In genomic region chr2:69973335-69973735, GRCh38 we compare ENCODE assay signal across 20 cellular contexts. TPM values are rescaled to one million over a fixed set of nuclear protein-coding genes. Genes with fewer than 3 reads are reported as not detected.
DNase-seq lines count a peak whose midpoint lies in the region; ATAC-seq and TF ChIP-seq lines count a peak whose summit lies in the region.
"Had no signal": no experiment of that assay in that cellular context is flagged by ENCODE, and none has a peak within 500 bp of the region (broad histone marks: within the 10 kb centered on the region; RNA-seq: fewer than 3 reads in every experiment).

No MANE protein-coding gene starts in this region.

- H3K36me3 ChIP-seq in BJ (ENCODE audit: control insufficient read depth, insufficient read depth, low read length): no peaks in the 10 kb centered on the region
- H3K36me3 ChIP-seq in fibroblast of lung (ENCODE audit: control insufficient read depth, insufficient read depth, low read length): no peaks in the 10 kb centered on the region
- no peaks in the 10 kb centered on the region for H3K36me3 ChIP-seq in neutrophil
- H3K36me3 ChIP-seq in neuronal stem cell (replicated peaks in 1 of 2; ENCODE audit: control insufficient read depth in 2 of 2, insufficient read depth in 2 of 2, low read length in 2 of 2): no peaks in the 10 kb centered on the region
- H3K36me3 ChIP-seq: BE2C, uterus had no signal

- POLR2A ChIA-PET in BJ (lab: Charles Lee): interaction anchor here (0.6 kb wide), 1 partner anchor 232 kb away, joined by 4 read pairs; no protein-coding TSS in a partner anchor

- H2BK5ac ChIP-seq in neuronal stem cell (ENCODE audit: low read length): no peak overlapping the region

- H4K8ac ChIP-seq in neuronal stem cell (ENCODE audit: low read depth, low read length): no peak overlapping the region

- H3K27ac Mint-ChIP-seq in activated T-cell treated with anti-CD3 and anti-CD28 coated beads, Interleukin-2, amount 50 U/mL, for 72 hours: no peak overlapping the region
- H3K27ac Mint-ChIP-seq: activated CD4-positive, alpha-beta memory T cell treated with anti-CD3 and anti-CD28 coated beads, Interleukin-2, amount 10 ng/mL, durations not matched to agents 7 days and 5 days; activated T-helper 1 cell treated with anti-CD3 and anti-CD28 coated beads, Interleukin-12 subunit alpha, Interleukin-12 subunit beta, Interleukin-2, Interleukin-4 antibody, amounts not matched to agents 30 ng/mL and 10 ng/mL and 1 ng/mL, durations not matched to agents 14 hours and 24 hours and 36 hours had no signal

- no peaks in the 10 kb centered on the region for H3K4me1 ChIP-seq in fibroblast of lung (ENCODE audit: control insufficient read depth, extremely low read depth, insufficient read depth, low read length)
- H3K4me1 ChIP-seq in neutrophil (ENCODE audit: control insufficient read depth in 1 of 2, insufficient read depth in 1 of 2, low read depth in 1 of 2, low read length in 1 of 2): peaks cover 59 to 61% of the 10 kb centered on the region in 2 experiments
- H3K4me1 ChIP-seq in neuronal stem cell (ENCODE audit: control insufficient read depth in 2 of 2, insufficient read depth in 1 of 2, low read depth in 1 of 2, low read length in 2 of 2): peaks cover 0 to 8% of the 10 kb centered on the region in 2 donors
- H3K4me1 ChIP-seq: BE2C, uterus had no signal

- H3K27me3 Mint-ChIP-seq in activated T-cell treated with anti-CD3 and anti-CD28 coated beads, Interleukin-2, amount 50 U/mL, for 72 hours (ENCODE audit: low read depth): no peaks in the 10 kb centered on the region

- H3K27ac ChIP-seq in fibroblast of lung (ENCODE audit: insufficient read depth, low read length) (no peak overlapping the region), neutrophil (peak overlapping the region; percentile 100), neuronal stem cell (replicated peaks; ENCODE audit: low read length) (no peak overlapping the region)
- H3K27ac ChIP-seq: parathyroid adenoma, SK-N-MC, uterus had no signal

- CTCF ChIA-PET in BJ (lab: Yijun Ruan, JAX): no interaction called here

- H4K20me1 ChIP-seq in fibroblast of lung (ENCODE audit: control insufficient read depth, extremely low read depth, insufficient read depth, low read length): no peaks in the 10 kb centered on the region

- H3K4me1 Mint-ChIP-seq in activated T-cell treated with anti-CD3 and anti-CD28 coated beads, Interleukin-2, amount 50 U/mL, for 72 hours (ENCODE audit: low read depth): peaks cover 12% of the 10 kb centered on the region

- H3K4me2 ChIP-seq in fibroblast of lung (ENCODE audit: extremely low read depth, insufficient read depth, low read length) (no peak overlapping the region), neuronal stem cell (ENCODE audit: insufficient read depth, low read length, poor library complexity, severe bottlenecking) (no peak overlapping the region)

- no peak overlapping the region for H2AFZ ChIP-seq in fibroblast of lung (ENCODE audit: low read length)
- H2AFZ ChIP-seq in neuronal stem cell (ENCODE audit: low read length): no peak overlapping the region
- H2AFZ ChIP-seq: parathyroid adenoma had no signal

- no peak overlapping the region for H4K91ac ChIP-seq in neuronal stem cell (ENCODE audit: low read depth, low read length, poor library complexity)

- H3K79me1 ChIP-seq in neuronal stem cell (ENCODE audit: low read depth, low read length): peaks cover 1% of the 10 kb centered on the region

- ATAC-seq in activated T-cell treated with anti-CD3 and anti-CD28 coated beads, Interleukin-2, amount 50 U/mL, for 72 hours (replicated peaks in 1 of 2): no peak
- ATAC-seq in omental fat pad (ENCODE audit: low FRiP score) (no peak), GM21529 (IDR thresholded peaks at IDR 0.05; ENCODE audit: unreplicated experiment) (no peak)
- ATAC-seq: left lobe of liver had no signal

- H3K79me2 ChIP-seq in fibroblast of lung (ENCODE audit: control insufficient read depth, insufficient read depth, low read length): no peaks in the 10 kb centered on the region
- H3K79me2 ChIP-seq: parathyroid adenoma had no signal

- DNase-seq in BJ (ENCODE audit: low read depth) (peak; percentile 58), RPMI7951 (ENCODE audit: low read depth) (peak; percentile 51), fibroblast of lung (ENCODE audit: low read depth in 2 of 2) (peak; percentile 59 to 67), omental fat pad (ENCODE audit: low spot score) (no peak), neuronal stem cell (ENCODE audit: low spot score) (no peak)
- DNase-seq in activated T-cell treated with anti-CD3 and anti-CD28 coated beads, Interleukin-2, amount 50 U/mL, for 72 hours: no peak
- DNase-seq: activated CD4-positive, alpha-beta memory T cell treated with anti-CD3 and anti-CD28 coated beads, Interleukin-2, amount 10 ng/mL, durations not matched to agents 7 days and 5 days; anterior cingulate cortex; BE2C; cortex of kidney; NCI-H1694 treated with DMSO at 0.1 percent for 48 hours; NCI-H510A treated with DMSO at 0.1 percent for 48 hours; stimulated activated naive CD4-positive, alpha-beta T cell treated with Interleukin-2 at 50 U/mL for 16 hours; uterus had no signal

- H2BK12ac ChIP-seq in neuronal stem cell (ENCODE audit: low read length): no peak overlapping the region

- no peak overlapping the region for H3K23ac ChIP-seq in neuronal stem cell (ENCODE audit: low read depth, low read length, poor library complexity)

- WGBS in neuronal stem cell (ENCODE audit: extremely low coverage in 2 of 2, insufficient read length in 2 of 2, insufficient replicate concordance in 1 of 2), 2 donors: no CpG with 5 or more reads among the region's 4 CpGs

- no peak overlapping the region for H3K14ac ChIP-seq in neuronal stem cell (ENCODE audit: low read length)

- no peak overlapping the region for H2BK120ac ChIP-seq in neuronal stem cell (ENCODE audit: low read depth, low read length)

- H3K18ac ChIP-seq in neuronal stem cell (ENCODE audit: low read length): no peak overlapping the region

- H3K9me3 ChIP-seq in fibroblast of lung (ENCODE audit: control insufficient read depth, insufficient read depth, low read depth, low read length) (no peaks in the 10 kb centered on the region), neutrophil (no peaks in the 10 kb centered on the region), neuronal stem cell (replicated peaks in 1 of 2; ENCODE audit: control insufficient read depth in 2 of 2, insufficient read depth in 1 of 2, low read depth in 1 of 2, low read length in 2 of 2) (no peaks in the 10 kb centered on the region)
- H3K9me3 ChIP-seq: BE2C, uterus had no signal

- H2BK15ac ChIP-seq in neuronal stem cell (ENCODE audit: low read length): no peak overlapping the region

- H3K9me3 Mint-ChIP-seq in activated T-cell treated with anti-CD3 and anti-CD28 coated beads, Interleukin-2, amount 50 U/mL, for 72 hours: no peaks in the 10 kb centered on the region
- H3K9me3 Mint-ChIP-seq: activated CD4-positive, alpha-beta memory T cell treated with anti-CD3 and anti-CD28 coated beads, Interleukin-2, amount 10 ng/mL, durations not matched to agents 7 days and 5 days; activated T-helper 1 cell treated with anti-CD3 and anti-CD28 coated beads, Interleukin-12 subunit alpha, Interleukin-12 subunit beta, Interleukin-2, Interleukin-4 antibody, amounts not matched to agents 30 ng/mL and 10 ng/mL and 1 ng/mL, durations not matched to agents 14 hours and 24 hours and 36 hours had no signal

- H3K9ac ChIP-seq in fibroblast of lung (ENCODE audit: insufficient read depth, low read length): no peak overlapping the region
- H3K9ac ChIP-seq in neuronal stem cell (ENCODE audit: low read depth, low read length, poor library complexity): no peak overlapping the region
- H3K9ac ChIP-seq: parathyroid adenoma had no signal

- H3K4me3 ChIP-seq in BJ (ENCODE audit: low read depth, low read length) (no peak overlapping the region), fibroblast of lung (replicated peaks in 1 of 4; ENCODE audit: control extremely low read depth in 1 of 4, insufficient read depth in 1 of 4, low read depth in 3 of 4, low read length in 4 of 4) (no peak overlapping the region), neutrophil (ENCODE audit: low read depth in 1 of 2, low read length in 1 of 2) (no peak overlapping the region), neuronal stem cell (ENCODE audit: low read length in 2 of 2) (no peak overlapping the region)
- H3K4me3 ChIP-seq: SK-N-MC, uterus had no signal

- no peaks in the 10 kb centered on the region for H3K36me3 Mint-ChIP-seq in activated T-cell treated with anti-CD3 and anti-CD28 coated beads, Interleukin-2, amount 50 U/mL, for 72 hours (ENCODE audit: insufficient read depth in 2 of 2)

- H3K4me3 Mint-ChIP-seq in activated T-cell treated with anti-CD3 and anti-CD28 coated beads, Interleukin-2, amount 50 U/mL, for 72 hours: no peak overlapping the region
- H3K4me3 Mint-ChIP-seq: activated CD4-positive, alpha-beta memory T cell treated with anti-CD3 and anti-CD28 coated beads, Interleukin-2, amount 10 ng/mL, durations not matched to agents 7 days and 5 days; activated T-helper 1 cell treated with anti-CD3 and anti-CD28 coated beads, Interleukin-12 subunit alpha, Interleukin-12 subunit beta, Interleukin-2, Interleukin-4 antibody, amounts not matched to agents 30 ng/mL and 10 ng/mL and 1 ng/mL, durations not matched to agents 14 hours and 24 hours and 36 hours had no signal

- peaks cover 1% of the 10 kb centered on the region for H3K27me3 ChIP-seq in BJ (ENCODE audit: control insufficient read depth, insufficient read depth, low read length)
- no peaks in the 10 kb centered on the region for H3K27me3 ChIP-seq in fibroblast of lung (ENCODE audit: control insufficient read depth, insufficient read depth, low read length)
- H3K27me3 ChIP-seq in neutrophil: no peaks in the 10 kb centered on the region
- no peaks in the 10 kb centered on the region for H3K27me3 ChIP-seq in neuronal stem cell (ENCODE audit: control insufficient read depth in 3 of 3, insufficient read depth in 3 of 3, low read depth in 1 of 3, low read length in 3 of 3)
- H3K27me3 ChIP-seq: BE2C, uterus had no signal

- no peak overlapping the region for H3K4ac ChIP-seq in neuronal stem cell (ENCODE audit: low read length)

- no peak for TF ChIP-seq CTCF in BJ (IDR thresholded peaks at IDR 0.05; ENCODE audit: insufficient read depth, low read depth, low read length)
- no peak for TF ChIP-seq CTCF in fibroblast of lung (conservative IDR thresholded peaks at IDR 0.05 in 1 of 2, IDR thresholded peaks at IDR 0.05 in 1 of 2; ENCODE audit: low read depth in 1 of 2, low read length in 2 of 2)
- TF ChIP-seq CTCF in neutrophil (IDR thresholded peaks at IDR 0.05): no peak
- TF ChIP-seq CTCF in omental fat pad (IDR thresholded peaks at IDR 0.05): no peak

- H2AK5ac ChIP-seq in neuronal stem cell (ENCODE audit: low read depth, low read length): no peak overlapping the region

RNA-seq across cellular contexts. Expression of gene ASPRV1, which starts 11.9 kb away (rescaled TPM):
- polyA plus RNA-seq in BJ (2011; rRNA removed) (0.17 and 0.29 TPM in 2 replicates), fibroblast of lung (0.08 and 0.10 TPM in 2 replicates)
- polyA minus RNA-seq in BJ (2011; rRNA and poly(A)+ RNA removed): not detected in 2 replicates
- 0.12 and 0.68 TPM in 2 replicates for total RNA-seq in RPMI7951 (2014; rRNA removed; shearing (Covaris generic))
- total RNA-seq in fibroblast of lung (0.26 and 0.33 TPM in 2 replicates), omental fat pad (1 to 10 TPM in 3 of 4 donors, under 1 TPM in 1; 0.94 to 5.2 (median 1.4) TPM)
- polyA plus RNA-seq in fibroblast of lung (2012): 0.06 and 0.09 TPM in 2 replicates
- polyA minus RNA-seq in fibroblast of lung (ENCODE audit: low replicate concordance): not detected in 2 replicates
- 1 to 10 TPM; 1.0 to 2.0 TPM for total RNA-seq in activated T-cell treated with anti-CD3 and anti-CD28 coated beads, Interleukin-2, amount 50 U/mL, for 72 hours
- 0.54 TPM for polyA plus RNA-seq in neuronal stem cell (2013, experiment 1 of 2)
- polyA plus RNA-seq in neuronal stem cell (2013, experiment 2 of 2): 0.75 TPM

RNA-seq across cellular contexts. Expression of gene MXD1, which starts 58.4 kb away (rescaled TPM):
- polyA plus RNA-seq in BJ (2011; rRNA removed) (3.9 and 5.4 TPM in 2 replicates), fibroblast of lung (4.8 and 5.4 TPM in 2 replicates)
- 4.7 and 5.1 TPM in 2 replicates for polyA minus RNA-seq in BJ (2011; rRNA and poly(A)+ RNA removed)
- 3.7 and 4.3 TPM in 2 replicates for total RNA-seq in RPMI7951 (2014; rRNA removed; shearing (Covaris generic))
- total RNA-seq in fibroblast of lung (7.7 and 8.4 TPM in 2 replicates), omental fat pad (10 to 100 TPM; 13.0 to 34.4 (median 22.4) TPM)
- 2.2 TPM in 2 replicates for polyA plus RNA-seq in fibroblast of lung (2012)
- 2.4 and 3.3 TPM in 2 replicates for polyA minus RNA-seq in fibroblast of lung (ENCODE audit: low replicate concordance)
- total RNA-seq in activated T-cell treated with anti-CD3 and anti-CD28 coated beads, Interleukin-2, amount 50 U/mL, for 72 hours: 10 to 100 TPM; 14.3 to 40.0 TPM
- 6.9 TPM for polyA plus RNA-seq in neuronal stem cell (2013, experiment 1 of 2)
- 6.8 TPM for polyA plus RNA-seq in neuronal stem cell (2013, experiment 2 of 2)

Comparison
In these comparisons a context has a peak if more than half of its experiments do, and no peak if none do; other contexts are left out.
1. DNase-seq: peak in BJ (single experiment), RPMI7951 (single experiment) and fibroblast of lung (2 of 2); none in activated T-cell treated with anti-CD3 and anti-CD28 coated beads, Interleukin-2, amount 50 U/mL, for 72 hours (0 of 2), omental fat pad (single experiment) and neuronal stem cell (single experiment).